13 cellular contexts compared by ENCODE assay signal in genomic region chr2:71700880-71701397, GRCh38.
DNase-seq lines count a peak whose midpoint lies in the region; ATAC-seq and TF ChIP-seq lines count a peak whose summit lies in the region.
"Had no signal": no experiment of that assay in that cellular context is flagged by ENCODE, and none has a peak within 500 bp of the region (broad histone marks: within the 10 kb centered on the region; RNA-seq: fewer than 3 reads in every experiment).

No MANE protein-coding gene starts in this region.

- peaks cover 3% of the 10 kb centered on the region for H3K27me3 Mint-ChIP-seq in activated naive CD8-positive, alpha-beta T cell treated with anti-CD3 and anti-CD28 coated beads, Interleukin-2, amount 10 ng/mL, durations not matched to agents 7 days and 5 days
- peaks cover 4% of the 10 kb centered on the region for H3K27me3 Mint-ChIP-seq in activated naive CD8-positive, alpha-beta T cell treated with anti-CD3 and anti-CD28 coated beads for 36 hours

- H3K9me3 ChIP-seq in heart left ventricle (no peaks in the 10 kb centered on the region), osteoblast (ENCODE audit: low read depth, low read length) (no peaks in the 10 kb centered on the region), aorta (ENCODE audit: control insufficient read depth, low read length) (no peaks in the 10 kb centered on the region)

- H3K27ac Mint-ChIP-seq in activated naive CD8-positive, alpha-beta T cell treated with anti-CD3 and anti-CD28 coated beads, Interleukin-2, amount 10 ng/mL, durations not matched to agents 7 days and 5 days = no peak overlapping the region
- no peak overlapping the region for H3K27ac Mint-ChIP-seq in activated naive CD8-positive, alpha-beta T cell treated with anti-CD3 and anti-CD28 coated beads for 36 hours

- no peak overlapping the region for H3K4me3 Mint-ChIP-seq in activated naive CD8-positive, alpha-beta T cell treated with anti-CD3 and anti-CD28 coated beads, Interleukin-2, amount 10 ng/mL, durations not matched to agents 7 days and 5 days
- no peak overlapping the region for H3K4me3 Mint-ChIP-seq in activated naive CD8-positive, alpha-beta T cell treated with anti-CD3 and anti-CD28 coated beads for 36 hours
- H3K4me3 Mint-ChIP-seq: naive thymus-derived CD8-positive, alpha-beta T cell had no signal

- H3K4me1 Mint-ChIP-seq in activated naive CD8-positive, alpha-beta T cell treated with anti-CD3 and anti-CD28 coated beads, Interleukin-2, amount 10 ng/mL, durations not matched to agents 7 days and 5 days = no peaks in the 10 kb centered on the region
- H3K4me1 Mint-ChIP-seq in activated naive CD8-positive, alpha-beta T cell treated with anti-CD3 and anti-CD28 coated beads for 36 hours = no peaks in the 10 kb centered on the region
- H3K4me1 Mint-ChIP-seq: naive thymus-derived CD8-positive, alpha-beta T cell had no signal

- H3K27ac ChIP-seq in heart left ventricle (peak overlapping the region; percentile 31 to 98 (median 87)), osteoblast (ENCODE audit: low read depth, low read length) (no peak overlapping the region), aorta (ENCODE audit: low read depth in 1 of 2, low read length in 2 of 2) (peak overlapping the region in 1 of 2 donors; percentile 69)

- H3K4me2 ChIP-seq in osteoblast (ENCODE audit: insufficient read depth, low read length) = peak overlapping the region; percentile 36

- H4K20me1 ChIP-seq in osteoblast (ENCODE audit: insufficient read depth, low read length) = no peaks in the 10 kb centered on the region

- intact Hi-C loops in heart left ventricle (cut with DNase I) = loop anchor here in 2 of 10 donors (5.0 to 10.0 kb wide), 2 partner anchors 54 to 86 kb away; no protein-coding TSS in a partner anchor
- intact Hi-C loops in aorta (cut with DNase I) = loop anchor here (5.0 kb wide), 4 partner anchors 41 to 84 kb away; no protein-coding TSS in a partner anchor

- DNase-seq in activated naive CD8-positive, alpha-beta T cell treated with anti-CD3 and anti-CD28 coated beads, Interleukin-2, amount 10 ng/mL, durations not matched to agents 7 days and 5 days = peak; percentile 12
- no peak for DNase-seq in activated naive CD8-positive, alpha-beta T cell treated with anti-CD3 and anti-CD28 coated beads for 36 hours
- DNase-seq in heart left ventricle (peak; percentile 80 to 93 (median 83)), osteoblast (ENCODE audit: insufficient read length, low spot score, missing footprints) (peak; percentile 94), aorta (peak; percentile 84 to 93), NOMO-1 treated with dmso at 0.1 percent for 144 hours (lab: John Stamatoyannopoulos, UW; ENCODE audit: unreplicated experiment) (no peak)
- no peak for DNase-seq in activated CD4-positive, alpha-beta T cell treated with anti-CD3 and anti-CD28 coated beads for 48 hours
- DNase-seq: glutamatergic neuron, NCI-H1092 treated with DMSO at 0.1 percent for 48 hours, NCI-H82, SW 1271 had no signal

- no peaks in the 10 kb centered on the region for H3K79me2 ChIP-seq in osteoblast (ENCODE audit: insufficient read depth, low read length)

- WGBS in heart left ventricle, 4 donors = 40 to 49% (median 42%) methylated on average over 12 to 13 of the region's 13 CpGs
- 20% methylated on average over 13 of the region's 13 CpGs for WGBS in aorta, 2 donors

- H3K36me3 ChIP-seq in heart left ventricle (no peaks in the 10 kb centered on the region), osteoblast (ENCODE audit: insufficient read depth, low read length) (no peaks in the 10 kb centered on the region), aorta (ENCODE audit: control insufficient read depth in 1 of 2, insufficient read depth in 2 of 2, low read length in 1 of 2) (no peaks in the 10 kb centered on the region)

- H3K36me3 Mint-ChIP-seq in activated naive CD8-positive, alpha-beta T cell treated with anti-CD3 and anti-CD28 coated beads, Interleukin-2, amount 10 ng/mL, durations not matched to agents 7 days and 5 days = no peaks in the 10 kb centered on the region
- H3K36me3 Mint-ChIP-seq in activated naive CD8-positive, alpha-beta T cell treated with anti-CD3 and anti-CD28 coated beads for 36 hours = no peaks in the 10 kb centered on the region
- H3K36me3 Mint-ChIP-seq: naive thymus-derived CD8-positive, alpha-beta T cell had no signal

- ATAC-seq in activated naive CD8-positive, alpha-beta T cell treated with anti-CD3 and anti-CD28 coated beads, Interleukin-2, amount 10 ng/mL, durations not matched to agents 7 days and 5 days (ENCODE audit: low read depth) = no peak
- ATAC-seq in heart left ventricle (peak; percentile 88 to 92 (median 92)), aorta (ENCODE audit: low FRiP score) (peak; percentile 85), GM19395 (IDR thresholded peaks at IDR 0.05; ENCODE audit: unreplicated experiment) (no peak)
- ATAC-seq: naive thymus-derived CD8-positive, alpha-beta T cell had no signal

- peaks cover 0 to 71% (median 40%) of the 10 kb centered on the region in 12 donors for H3K4me1 ChIP-seq in heart left ventricle
- H3K4me1 ChIP-seq in osteoblast (ENCODE audit: insufficient read depth, low read length) = peaks cover 9% of the 10 kb centered on the region
- no peaks in the 10 kb centered on the region for H3K4me1 ChIP-seq in aorta (ENCODE audit: control insufficient read depth in 1 of 2, insufficient read depth in 2 of 2, low read length in 2 of 2)

- peak overlapping the region; percentile 62 for H2AFZ ChIP-seq in osteoblast (ENCODE audit: low read length)

- TF ChIP-seq CTCF in heart left ventricle (IDR thresholded peaks at IDR 0.05) (no peak), osteoblast (IDR thresholded peaks at IDR 0.05; ENCODE audit: extremely low read depth, low read depth, low read length) (no peak)

- H3K27me3 ChIP-seq in heart left ventricle = no peaks in the 10 kb centered on the region
- H3K27me3 ChIP-seq in osteoblast (ENCODE audit: insufficient read depth, low read length) = peaks cover 23% of the 10 kb centered on the region
- H3K27me3 ChIP-seq in aorta (ENCODE audit: control insufficient read depth in 1 of 2, insufficient read depth in 2 of 2, low read length in 1 of 2) = no peaks in the 10 kb centered on the region

- no peaks in the 10 kb centered on the region for H3K9me3 Mint-ChIP-seq in activated naive CD8-positive, alpha-beta T cell treated with anti-CD3 and anti-CD28 coated beads, Interleukin-2, amount 10 ng/mL, durations not matched to agents 7 days and 5 days
- H3K9me3 Mint-ChIP-seq in activated naive CD8-positive, alpha-beta T cell treated with anti-CD3 and anti-CD28 coated beads for 36 hours = no peaks in the 10 kb centered on the region
- H3K9me3 Mint-ChIP-seq: naive thymus-derived CD8-positive, alpha-beta T cell had no signal

- TF ChIP-seq POLR2A in heart left ventricle (IDR thresholded peaks at IDR 0.05) = peak in 1 of 2 donors; percentile 26

- H3K4me3 ChIP-seq in heart left ventricle (no peak overlapping the region), osteoblast (ENCODE audit: insufficient read depth, low read length) (no peak overlapping the region), aorta (ENCODE audit: low read length in 2 of 2) (no peak overlapping the region)

- POLR2A ChIA-PET in activated naive CD8-positive, alpha-beta T cell treated with anti-CD3 and anti-CD28 coated beads, Interleukin-2, amount 10 ng/mL, durations not matched to agents 7 days and 5 days (lab: Charles Lee) = no interaction called here

Comparison
In these comparisons a context has a peak if more than half of its experiments do, and no peak if none do; other contexts are left out.
1. DNase-seq: peak in activated naive CD8-positive, alpha-beta T cell treated with anti-CD3 and anti-CD28 coated beads, Interleukin-2, amount 10 ng/mL, durations not matched to agents 7 days and 5 days (single experiment), heart left ventricle (5 of 5), osteoblast (single experiment) and aorta (2 of 2); none in activated naive CD8-positive, alpha-beta T cell treated with anti-CD3 and anti-CD28 coated beads for 36 hours (single experiment), activated CD4-positive, alpha-beta T cell treated with anti-CD3 and anti-CD28 coated beads for 48 hours (single experiment) and NOMO-1 treated with dmso at 0.1 percent for 144 hours (single experiment).
2. ATAC-seq: peak in heart left ventricle (4 of 4) and aorta (single experiment); none in activated naive CD8-positive, alpha-beta T cell treated with anti-CD3 and anti-CD28 coated beads, Interleukin-2, amount 10 ng/mL, durations not matched to agents 7 days and 5 days (single experiment) and GM19395 (single experiment).